ENCODE assay signal across 28 cellular contexts in genomic region chr6:155589190-155589589, GRCh38.
DNase-seq lines count a peak whose midpoint lies in the region; ATAC-seq, FAIRE-seq and TF ChIP-seq lines count a peak whose summit lies in the region.
"Had no signal": no experiment of that assay in that cellular context is flagged by ENCODE, and none has a peak within 500 bp of the region (broad histone marks: within the 10 kb centered on the region; RNA-seq: fewer than 3 reads in every experiment).

No MANE protein-coding gene starts in this region.

- H3K27me3 Mint-ChIP-seq in H9 (ENCODE audit: low read depth) (no peaks in the 10 kb centered on the region), progenitor cell of endocrine pancreas (no peaks in the 10 kb centered on the region)

- CTCF ChIA-PET in H1 (lab: Charles Lee; ENCODE audit: partially characterized antibody): no interaction called here

- H3K27me3 ChIP-seq in BE2C (no peaks in the 10 kb centered on the region), H9 (ENCODE audit: insufficient read depth, low read length) (no peaks in the 10 kb centered on the region), H1 (replicated peaks in 1 of 4; ENCODE audit: control insufficient read depth in 3 of 4, extremely low read depth in 1 of 4, insufficient read depth in 3 of 4, low read length in 3 of 4) (no peaks in the 10 kb centered on the region), foreskin keratinocyte (no peaks in the 10 kb centered on the region)
- H3K27me3 ChIP-seq: BLaER1 had no signal

- H2BK15ac ChIP-seq in H9 (ENCODE audit: low read depth, low read length) (no peak overlapping the region), H1 (ENCODE audit: low read length) (0 out of 2 replicates have a peak overlapping the region, but pooled peaks have one; percentile 22)

- ATAC-seq in GM19351 (IDR thresholded peaks at IDR 0.05; ENCODE audit: unreplicated experiment) (no peak), foreskin keratinocyte (no peak)
- ATAC-seq: GM12878 had no signal

- H4K20me1 ChIP-seq in H9 (ENCODE audit: control insufficient read depth, insufficient read depth, insufficient read length) (no peaks in the 10 kb centered on the region), H1 (replicated peaks in 1 of 2; ENCODE audit: control insufficient read depth in 1 of 2, insufficient read depth in 2 of 2, low read length in 2 of 2) (no peaks in the 10 kb centered on the region)
- H4K20me1 ChIP-seq: BLaER1 had no signal

- H3K9me3 Mint-ChIP-seq in H9: no peaks in the 10 kb centered on the region
- H3K9me3 Mint-ChIP-seq in progenitor cell of endocrine pancreas (ENCODE audit: low read depth): peaks cover 1% of the 10 kb centered on the region

- H3K4ac ChIP-seq in H9 (ENCODE audit: low read depth, low read length): no peak overlapping the region
- H3K4ac ChIP-seq in H1 (replicated peaks; ENCODE audit: insufficient read length, low read depth, low read length): no peak overlapping the region

- no peak overlapping the region for H2AK5ac ChIP-seq in H9 (ENCODE audit: insufficient read length, low read length)
- no peak overlapping the region for H2AK5ac ChIP-seq in H1 (ENCODE audit: low read depth, low read length)

- no peak overlapping the region for H3K23ac ChIP-seq in H9 (ENCODE audit: insufficient read length, low read depth, low read length)
- H3K23ac ChIP-seq in H1 (ENCODE audit: insufficient read length): no peak overlapping the region

- TF ChIP-seq CTCF in BE2C (IDR thresholded peaks at IDR 0.05; ENCODE audit: low read depth, low read length): peak; percentile 4; the same call in 1 of the 2 replicates
- peak; percentile 26; the same call in 2 of the 3 replicates for TF ChIP-seq CTCF in H9 (conservative IDR thresholded peaks at IDR 0.05)
- peak in 2 of 3 experiments; percentile 1 to 3; a peak in 2 of 4 replicates for TF ChIP-seq CTCF in H1 (IDR thresholded peaks at IDR 0.05; ENCODE audit: control extremely low read depth in 1 of 3, insufficient read depth in 1 of 3, low read depth in 1 of 3, low read length in 3 of 3)
- TF ChIP-seq CTCF in progenitor cell of endocrine pancreas (IDR thresholded peaks at IDR 0.05; ENCODE audit: unreplicated experiment): no peak
- TF ChIP-seq CTCF in foreskin keratinocyte (conservative IDR thresholded peaks at IDR 0.05): no peak

- no peak for TF ChIP-seq EP300 in H1 (IDR thresholded peaks at IDR 0.05; ENCODE audit: borderline replicate concordance in 1 of 2, low read depth in 2 of 2, low read length in 2 of 2)

- H4K91ac ChIP-seq in H9 (ENCODE audit: insufficient read length, low read depth, low read length) (no peak overlapping the region), H1 (replicated peaks; ENCODE audit: insufficient read length, low read length) (no peak overlapping the region)

- H3K4me1 Mint-ChIP-seq in H9: peaks cover 8 to 9% of the 10 kb centered on the region in 2 experiments
- H3K4me1 Mint-ChIP-seq in progenitor cell of endocrine pancreas (ENCODE audit: low read depth): no peaks in the 10 kb centered on the region
- H3K4me1 Mint-ChIP-seq: B cell; CD14-positive monocyte; CD4-positive, alpha-beta memory T cell; CD4-positive, CD25-positive, alpha-beta regulatory T cell; CD8-positive, alpha-beta memory T cell had no signal

- H3K4me3 Mint-ChIP-seq in H9 (no peak overlapping the region), progenitor cell of endocrine pancreas (ENCODE audit: low read depth) (no peak overlapping the region)
- H3K4me3 Mint-ChIP-seq: B cell; CD14-positive monocyte; CD4-positive, alpha-beta memory T cell; CD4-positive, CD25-positive, alpha-beta regulatory T cell; CD8-positive, alpha-beta memory T cell had no signal

- H2AFZ ChIP-seq in H9 (ENCODE audit: low read length): no peak overlapping the region
- no peak overlapping the region for H2AFZ ChIP-seq in H1 (ENCODE audit: low read length)

- H3K14ac ChIP-seq in H9 (ENCODE audit: insufficient read depth, low read length): no peak overlapping the region
- H3K14ac ChIP-seq in H1 (ENCODE audit: insufficient read length): no peak overlapping the region

- H3K36me3 ChIP-seq in BE2C: no peaks in the 10 kb centered on the region
- H3K36me3 ChIP-seq in H1 (ENCODE audit: control insufficient read depth in 2 of 4, insufficient read depth in 4 of 4, low read length in 3 of 4): no peaks in the 10 kb centered on the region
- H3K36me3 ChIP-seq: BLaER1 had no signal

- no peak; a peak in 1 of 4 replicates for TF ChIP-seq RAD21 in H1 (IDR thresholded peaks at IDR 0.05 in 1 of 2, conservative IDR thresholded peaks at IDR 0.05 in 1 of 2; ENCODE audit: low read depth in 2 of 2, low read length in 2 of 2)

- POLR2A ChIA-PET in H1 (lab: Charles Lee; ENCODE audit: partially characterized antibody): no interaction called here

- no peak overlapping the region for H3K9ac ChIP-seq in H9 (ENCODE audit: extremely low read depth, insufficient read length, low read length)
- H3K9ac ChIP-seq in H1 (replicated peaks in 1 of 4; ENCODE audit: extremely low read depth in 1 of 4, low read depth in 3 of 4, low read length in 3 of 4): no peak overlapping the region
- H3K9ac ChIP-seq: BLaER1 had no signal

- no peak for FAIRE-seq in H1 (lab: Jason Lieb, UNC)
- no peak for FAIRE-seq in GM12891 (lab: Jason Lieb, UNC)
- FAIRE-seq in HTR-8/SVneo (lab: Jason Lieb, UNC): no peak
- FAIRE-seq: A204.1, GM12878, GM19239 had no signal

- no peaks in the 10 kb centered on the region for H3K4me1 ChIP-seq in BE2C
- no peaks in the 10 kb centered on the region; the same call in 1 of the 2 replicates for H3K4me1 ChIP-seq in H9 (ENCODE audit: insufficient read depth, low read length)
- H3K4me1 ChIP-seq in H1 (replicated peaks in 1 of 4; ENCODE audit: control insufficient read depth in 3 of 4, insufficient read depth in 4 of 4, low read length in 3 of 4): no peaks in the 10 kb centered on the region; a peak in 1 of 7 replicates
- H3K4me1 ChIP-seq in foreskin keratinocyte: no peaks in the 10 kb centered on the region

- H2BK5ac ChIP-seq in H9 (ENCODE audit: insufficient read length, low read length) (no peak overlapping the region), H1 (ENCODE audit: low read depth, low read length) (no peak overlapping the region)

- peak overlapping the region in 2 of 3 experiments; percentile 12 to 33; a peak in 1 of 7 replicates for H3K27ac Mint-ChIP-seq in H9
- peak overlapping the region; percentile 75 for H3K27ac Mint-ChIP-seq in progenitor cell of endocrine pancreas
- H3K27ac Mint-ChIP-seq: B cell; CD14-positive monocyte; CD4-positive, alpha-beta memory T cell; CD4-positive, CD25-positive, alpha-beta regulatory T cell; CD8-positive, alpha-beta memory T cell had no signal

- H3K18ac ChIP-seq in H9 (ENCODE audit: insufficient read length, low read depth, low read length) (no peak overlapping the region), H1 (ENCODE audit: extremely low read depth, low read length) (no peak overlapping the region)

- H3K79me2 ChIP-seq in H9 (ENCODE audit: insufficient read depth, low read length): no peaks in the 10 kb centered on the region
- H3K79me2 ChIP-seq in H1 (ENCODE audit: control insufficient read depth in 1 of 2, insufficient read depth in 2 of 2, low read length in 2 of 2): no peaks in the 10 kb centered on the region

- TF ChIP-seq POLR2A in H1 (IDR thresholded peaks at IDR 0.05; ENCODE audit: control extremely low read depth in 1 of 2, low read depth in 2 of 2, low read length in 2 of 2): no peak
- TF ChIP-seq POLR2A in GM12891 (IDR thresholded peaks at IDR 0.05; ENCODE audit: low read depth, low read length): no peak

- no peak overlapping the region for H3K27ac ChIP-seq in H9 (ENCODE audit: insufficient read length, low read depth, low read length)
- no peak overlapping the region for H3K27ac ChIP-seq in H1 (ENCODE audit: low read depth, low read length)
- no peak overlapping the region for H3K27ac ChIP-seq in foreskin keratinocyte
- H3K27ac ChIP-seq: BLaER1 had no signal

- H2BK120ac ChIP-seq in H9 (ENCODE audit: low read depth, low read length, poor library complexity, severe bottlenecking): no peak overlapping the region
- no peak overlapping the region for H2BK120ac ChIP-seq in H1 (replicated peaks; ENCODE audit: low read depth, low read length)

- H3K23me2 ChIP-seq in H9 (ENCODE audit: insufficient read length, low read depth, low read length, poor library complexity, severe bottlenecking) (no peaks in the 10 kb centered on the region), H1 (ENCODE audit: low read depth, low read length) (no peaks in the 10 kb centered on the region)

- H3K56ac ChIP-seq in H9 (ENCODE audit: insufficient read length, low read depth, low read length): no peak overlapping the region
- no peak overlapping the region for H3K56ac ChIP-seq in H1 (replicated peaks; ENCODE audit: insufficient read length, low read depth, low read length)

- H4K5ac ChIP-seq in H9 (ENCODE audit: insufficient read length, low read depth, low read length) (no peak overlapping the region), H1 (ENCODE audit: insufficient read length, low read depth, low read length) (no peak overlapping the region)

- no peak overlapping the region for H3T11ph ChIP-seq in H9 (ENCODE audit: low read length)

- no peak for DNase-seq in BE2C
- no peak for DNase-seq in H9
- DNase-seq in H1 (ENCODE audit: low read depth in 1 of 2, low spot score in 2 of 2): no peak
- no peak for DNase-seq in progenitor cell of endocrine pancreas (ENCODE audit: low spot score, unreplicated experiment)
- no peak for DNase-seq in GM12891 (ENCODE audit: insufficient read length, low spot score)
- DNase-seq in foreskin keratinocyte: no peak
- no peak for DNase-seq in HTR-8/SVneo (ENCODE audit: insufficient read length, low spot score)
- DNase-seq: 8988T; AML-193; C1 segment of cervical spinal cord; CD4-positive, alpha-beta memory T cell; CD4-positive, CD25-positive, alpha-beta regulatory T cell; CD8-positive, alpha-beta memory T cell; COR-L47; DMS 273 treated with DMSO at 0.1 percent for 48 hours; DMS153; DMS53; DMS79; DND-41; EL; GDM1 had no signal

- H4K8ac ChIP-seq in H9 (replicated peaks; ENCODE audit: insufficient read length, low read depth, low read length) (no peak overlapping the region), H1 (ENCODE audit: extremely low read depth, insufficient read depth, low read length) (no peak overlapping the region)

- no peak overlapping the region for H2BK20ac ChIP-seq in H9 (ENCODE audit: low read depth, low read length, poor library complexity, severe bottlenecking)
- H2BK20ac ChIP-seq in H1 (ENCODE audit: low read length): no peak overlapping the region

- no peak overlapping the region for H3K4me3 ChIP-seq in BE2C (ENCODE audit: low read depth, low read length)
- no peak overlapping the region for H3K4me3 ChIP-seq in H1 (ENCODE audit: extremely low read depth in 1 of 4, insufficient read depth in 2 of 4, low read depth in 3 of 4, low read length in 4 of 4)
- H3K4me3 ChIP-seq: BLaER1, GM12878 had no signal

- H3K9me3 ChIP-seq in BE2C (no peaks in the 10 kb centered on the region), H9 (ENCODE audit: control insufficient read depth, low read depth, low read length) (no peaks in the 10 kb centered on the region), H1 (ENCODE audit: insufficient read depth in 2 of 2, low read depth in 1 of 2, low read length in 1 of 2) (no peaks in the 10 kb centered on the region)
- H3K9me3 ChIP-seq: BLaER1 had no signal

- no peak overlapping the region for H3K4me2 ChIP-seq in H9 (ENCODE audit: insufficient read depth, insufficient read length, low read length)
- no peak overlapping the region for H3K4me2 ChIP-seq in H1 (ENCODE audit: insufficient read depth in 1 of 2, low read depth in 2 of 2, low read length in 2 of 2)
- H3K4me2 ChIP-seq: BLaER1 had no signal

- no peaks in the 10 kb centered on the region for H3K79me1 ChIP-seq in H9 (ENCODE audit: insufficient read depth, low read depth, low read length, poor library complexity, severe bottlenecking)
- no peaks in the 10 kb centered on the region for H3K79me1 ChIP-seq in H1 (ENCODE audit: low read depth, low read length)

- no CpG with 5 or more reads among the region's 2 CpGs for WGBS in H9 (ENCODE audit: extremely low coverage, insufficient read length, low lambda C conversion rate)
- WGBS in H1 (ENCODE audit: extremely low coverage in 1 of 2, insufficient coverage in 1 of 2, insufficient read length in 1 of 2, insufficient replicate concordance in 2 of 2, low coverage in 1 of 2, low lambda C conversion rate in 2 of 2, missing lambda C conversion rate in 1 of 2), 2 experiments: 85% methylated on average over 2 of the region's 2 CpGs; no CpG with 5 or more reads in 1 of the 2 experiments

- no peak overlapping the region for H2BK12ac ChIP-seq in H9 (ENCODE audit: insufficient read length, low read depth, low read length)
- no peak overlapping the region for H2BK12ac ChIP-seq in H1 (ENCODE audit: low read depth, low read length)

- no peaks in the 10 kb centered on the region; a peak in 2 of 7 replicates for H3K36me3 Mint-ChIP-seq in H9 (ENCODE audit: insufficient read depth in 1 of 3, low read depth in 3 of 3)
- H3K36me3 Mint-ChIP-seq in progenitor cell of endocrine pancreas (ENCODE audit: insufficient read depth): no peaks in the 10 kb centered on the region
- H3K36me3 Mint-ChIP-seq: CD14-positive monocyte; CD4-positive, alpha-beta memory T cell; CD4-positive, CD25-positive, alpha-beta regulatory T cell; CD8-positive, alpha-beta memory T cell had no signal

Comparison
In these comparisons a context has a peak if more than half of its experiments do, and no peak if none do; other contexts are left out.
1. CTCF ChIP-seq: peak in BE2C (single experiment), H9 (single experiment) and H1 (2 of 3); none in progenitor cell of endocrine pancreas (single experiment) and foreskin keratinocyte (single experiment).